Comparison of ENCODE assay signal across 8 cellular contexts in genomic region chr19:29810504-29810871, GRCh38. TPM values are rescaled to one million over a fixed set of nuclear protein-coding genes. Genes with fewer than 3 reads are reported as not detected.
A peak's percentile ranks its signal among the peaks of the same experiment; 100 is the strongest.
DNase-seq lines count a peak whose midpoint lies in the region; ATAC-seq and TF ChIP-seq lines count a peak whose summit lies in the region.

No MANE protein-coding gene starts in this region.

- H3K4me1 ChIP-seq in parathyroid adenoma (no peaks in the 10 kb centered on the region), suprapubic skin (peaks cover 26% of the 10 kb centered on the region), ascending aorta (no peaks in the 10 kb centered on the region)

- H3K4me2 ChIP-seq in parathyroid adenoma (ENCODE audit: low read length), result no peak overlapping the region

- no peak overlapping the region for H3K9ac ChIP-seq in parathyroid adenoma

- H3K27ac ChIP-seq in parathyroid adenoma (peak overlapping the region; percentile 63), suprapubic skin (no peak overlapping the region), ascending aorta (no peak overlapping the region)

- H3K27me3 ChIP-seq in parathyroid adenoma (ENCODE audit: control insufficient read depth, insufficient read depth, low read length) (no peaks in the 10 kb centered on the region), suprapubic skin (no peaks in the 10 kb centered on the region), ascending aorta (no peaks in the 10 kb centered on the region)

- no peaks in the 10 kb centered on the region for H3K79me2 ChIP-seq in parathyroid adenoma

- H3K36me3 ChIP-seq in parathyroid adenoma (ENCODE audit: control insufficient read depth, insufficient read depth, low read length) (no peaks in the 10 kb centered on the region), suprapubic skin (no peaks in the 10 kb centered on the region), ascending aorta (no peaks in the 10 kb centered on the region)

- TF ChIP-seq CTCF in parathyroid adenoma (IDR thresholded peaks at IDR 0.05), result no peak
- TF ChIP-seq CTCF in suprapubic skin (IDR thresholded peaks at IDR 0.05), result no peak
- no peak for TF ChIP-seq CTCF in ascending aorta (IDR thresholded peaks at IDR 0.05)

- no peak overlapping the region for H3K4me3 ChIP-seq in parathyroid adenoma (ENCODE audit: low read depth, low read length)
- H3K4me3 ChIP-seq in suprapubic skin, result no peak overlapping the region
- no peak overlapping the region for H3K4me3 ChIP-seq in ascending aorta

- TF ChIP-seq EP300 in suprapubic skin (IDR thresholded peaks at IDR 0.05), result no peak

- H2AFZ ChIP-seq in parathyroid adenoma, result no peak overlapping the region

- 83% methylated on average over 4 of the region's 4 CpGs for WGBS in suprapubic skin

- H3K9me3 ChIP-seq in parathyroid adenoma (ENCODE audit: control insufficient read depth, low read length) (no peaks in the 10 kb centered on the region), suprapubic skin (no peaks in the 10 kb centered on the region), ascending aorta (no peaks in the 10 kb centered on the region)

- no peak for TF ChIP-seq POLR2A in suprapubic skin (IDR thresholded peaks at IDR 0.05)

- ATAC-seq in GM18907 (IDR thresholded peaks at IDR 0.05; ENCODE audit: unreplicated experiment), result no peak

- DNase-seq in NCI-H2171 treated with DMSO at 0.1 percent for 48 hours (lab: John Stamatoyannopoulos, UW), result peak; percentile 19
- DNase-seq in NCI-H2171 (lab: John Stamatoyannopoulos, UW), result no peak
- peak; percentile 52 for DNase-seq in NCI-H226
- DNase-seq in cerebellum (ENCODE audit: low spot score), result peak; percentile 65
- DNase-seq in suprapubic skin (ENCODE audit: low spot score in 2 of 2), result no peak
- DNase-seq in ascending aorta (ENCODE audit: low spot score in 2 of 2), result no peak

- intact Hi-C loops in ascending aorta (cut with DNase I), result loop anchor here (2.0 to 5.0 kb wide), 2 partner anchors 93 to 204 kb away; partner anchors contain the start of genes C19orf12 and POP4

RNA-seq across cellular contexts. Expression of gene CCNE1, which starts 1.3 kb away (rescaled TPM):
- 3.7 TPM for total RNA-seq in cerebellum
- 10 to 100 TPM in 1 of 4 donors, 1 to 10 TPM in 3; 2.5 to 11.0 (median 6.0) TPM for total RNA-seq in suprapubic skin
- total RNA-seq in ascending aorta, result not detected

Comparison
In these comparisons a context has a peak if more than half of its experiments do, and no peak if none do; other contexts are left out.
1. DNase-seq: peak in NCI-H2171 treated with DMSO at 0.1 percent for 48 hours (single experiment), NCI-H226 (single experiment) and cerebellum (single experiment); none in NCI-H2171 (single experiment), suprapubic skin (0 of 2) and ascending aorta (0 of 2).